ENCODE assay signal across 9 cellular contexts in genomic region chr1:40384413-40384762, GRCh38. TPM values are rescaled to one million over a fixed set of nuclear protein-coding genes. Genes with fewer than 3 reads are reported as not detected.
A peak's percentile ranks its signal among the peaks of the same experiment; 100 is the strongest.
DNase-seq lines count a peak whose midpoint lies in the region; ATAC-seq and TF ChIP-seq lines count a peak whose summit lies in the region.
"Had no signal": no experiment of that assay in that cellular context is flagged by ENCODE, and none has a peak within 500 bp of the region (broad histone marks: within the 10 kb centered on the region; RNA-seq: fewer than 3 reads in every experiment).

No MANE protein-coding gene starts in this region.

- H3K9me3 Mint-ChIP-seq in activated naive CD4-positive, alpha-beta T cell treated with anti-CD3 and anti-CD28 coated beads, Interleukin-2, amount 50 U/mL, for 24 hours = no peaks in the 10 kb centered on the region
- no peaks in the 10 kb centered on the region for H3K9me3 Mint-ChIP-seq in WTC11

- H3K27me3 Mint-ChIP-seq in activated naive CD4-positive, alpha-beta T cell treated with anti-CD3 and anti-CD28 coated beads, Interleukin-2, amount 50 U/mL, for 24 hours = no peaks in the 10 kb centered on the region
- H3K27me3 Mint-ChIP-seq in WTC11 (ENCODE audit: low read depth) = no peaks in the 10 kb centered on the region

- H3K36me3 Mint-ChIP-seq in activated naive CD4-positive, alpha-beta T cell treated with anti-CD3 and anti-CD28 coated beads, Interleukin-2, amount 50 U/mL, for 24 hours = peaks cover 17% of the 10 kb centered on the region
- no peaks in the 10 kb centered on the region for H3K36me3 Mint-ChIP-seq in WTC11

- H3K4me1 Mint-ChIP-seq in activated naive CD4-positive, alpha-beta T cell treated with anti-CD3 and anti-CD28 coated beads, Interleukin-2, amount 50 U/mL, for 24 hours = peaks cover 91% of the 10 kb centered on the region
- H3K4me1 Mint-ChIP-seq in WTC11 = 0 out of 2 replicates have a peak, but pooled peaks cover 4% of the 10 kb centered on the region

- H3K4me3 ChIP-seq in liver (ENCODE audit: low read depth in 1 of 3, low read length in 3 of 3) (no peak overlapping the region), tibial nerve (no peak overlapping the region)

- H3K27me3 ChIP-seq in liver (ENCODE audit: control insufficient read depth in 4 of 4, insufficient read depth in 4 of 4, low read length in 3 of 4) (no peaks in the 10 kb centered on the region), tibial nerve (no peaks in the 10 kb centered on the region)

- H3K27ac ChIP-seq in VCaP = peak overlapping the region; percentile 90
- H3K27ac ChIP-seq in liver (ENCODE audit: low read depth in 1 of 2, low read length in 2 of 2) = peak overlapping the region; percentile 59 to 71
- peak overlapping the region in 3 of 4 donors; percentile 84 to 92 (median 84) for H3K27ac ChIP-seq in tibial nerve

- TF ChIP-seq RAD21 in liver (IDR thresholded peaks at IDR 0.05) = no peak

- H3K9me3 ChIP-seq in liver (ENCODE audit: control insufficient read depth in 4 of 4, low read length in 3 of 4) (no peaks in the 10 kb centered on the region), tibial nerve (no peaks in the 10 kb centered on the region)

- TF ChIP-seq CTCF in VCaP (conservative IDR thresholded peaks at IDR 0.05) = no peak
- TF ChIP-seq CTCF in liver (IDR thresholded peaks at IDR 0.05; ENCODE audit: low read depth, low read length, missing input control) = no peak
- no peak for TF ChIP-seq CTCF in tibial nerve (IDR thresholded peaks at IDR 0.05)
- TF ChIP-seq CTCF in WTC11 (IDR thresholded peaks at IDR 0.05) = no peak

- H3K36me3 ChIP-seq in liver (ENCODE audit: control insufficient read depth in 4 of 4, insufficient read depth in 3 of 4, low read depth in 1 of 4, low read length in 3 of 4) (no peaks in the 10 kb centered on the region), tibial nerve (no peaks in the 10 kb centered on the region)

- H3K4me3 Mint-ChIP-seq in activated naive CD4-positive, alpha-beta T cell treated with anti-CD3 and anti-CD28 coated beads, Interleukin-2, amount 50 U/mL, for 24 hours = peak overlapping the region; percentile 91
- H3K4me3 Mint-ChIP-seq in WTC11 = no peak overlapping the region

- POLR2A ChIA-PET in WTC11 (lab: Charles Lee) = no interaction called here

- no peak for DNase-seq in activated naive CD4-positive, alpha-beta T cell treated with Interleukin-2 at 50 U/mL for 16 hours
- DNase-seq in tibial nerve (ENCODE audit: low spot score in 2 of 2) = no peak
- no peak for DNase-seq in WTC11 (ENCODE audit: low spot score)
- DNase-seq in NCI-H2196 treated with DMSO at 0.1 percent for 48 hours (lab: John Stamatoyannopoulos, UW; ENCODE audit: unreplicated experiment) = no peak
- DNase-seq: C1 segment of cervical spinal cord had no signal

- TF ChIP-seq EP300 in tibial nerve (IDR thresholded peaks at IDR 0.05) = no peak

- CTCF ChIA-PET in WTC11 (lab: Charles Lee) = interaction anchor here (1.6 to 3.7 kb wide), 5 partner anchors 10 to 148 kb away, joined by 3 to 14 read pairs (median 12); partner anchors contain the start of gene SMAP2

- no peak for TF ChIP-seq POLR2A in tibial nerve (IDR thresholded peaks at IDR 0.05)

- H3K4me1 ChIP-seq in liver (ENCODE audit: control insufficient read depth in 4 of 4, insufficient read depth in 4 of 4, low read length in 3 of 4) (peaks cover 26 to 79% (median 68%) of the 10 kb centered on the region in 4 donors), tibial nerve (peaks cover 0 to 63% (median 42%) of the 10 kb centered on the region in 4 donors)

- WGBS in liver = 3% methylated on average over 2 of the region's 2 CpGs
- 28 to 42% methylated on average over 2 of the region's 2 CpGs for WGBS in tibial nerve, 2 donors

- ATAC-seq in GM21825 (IDR thresholded peaks at IDR 0.05; ENCODE audit: unreplicated experiment) = no peak
- ATAC-seq in WTC11 = no peak

- H3K9ac ChIP-seq in liver (ENCODE audit: low read depth in 1 of 2, low read length in 2 of 2) = peak overlapping the region in 1 of 2 donors; percentile 90

- peak overlapping the region; percentile 99 for H3K27ac Mint-ChIP-seq in activated naive CD4-positive, alpha-beta T cell treated with anti-CD3 and anti-CD28 coated beads, Interleukin-2, amount 50 U/mL, for 24 hours
- no peak overlapping the region for H3K27ac Mint-ChIP-seq in WTC11

TF ChIP-seq in liver, 16 proteins besides CTCF, POLR2A, EP300 and RAD21 (continues in another document):
- no peak for TF ChIP-seq EGR1 (IDR thresholded peaks at IDR 0.05; ENCODE audit: low read depth in 2 of 2)
- no peak for TF ChIP-seq NR2F2 (IDR thresholded peaks at IDR 0.05)
- TF ChIP-seq ZBTB33 (IDR thresholded peaks at IDR 0.05) = no peak
- TF ChIP-seq GABPA (IDR thresholded peaks at IDR 0.05 in 1 of 2, conservative IDR thresholded peaks at IDR 0.05 in 1 of 2) = no peak
- no peak for TF ChIP-seq FOXA1 (IDR thresholded peaks at IDR 0.05)
- no peak for TF ChIP-seq MAX (IDR thresholded peaks at IDR 0.05)
- peak in 1 of 2 donors; percentile 14 for TF ChIP-seq JUND (IDR thresholded peaks at IDR 0.05)
- no peak for TF ChIP-seq YY1 (IDR thresholded peaks at IDR 0.05)
- TF ChIP-seq RXRA (IDR thresholded peaks at IDR 0.05) = peak in 1 of 2 donors; percentile 22
- no peak for TF ChIP-seq FOXA2 (IDR thresholded peaks at IDR 0.05)
- no peak for TF ChIP-seq ATF3 (IDR thresholded peaks at IDR 0.05)
- TF ChIP-seq HNF4G (IDR thresholded peaks at IDR 0.05) = no peak
- TF ChIP-seq SP1 (IDR thresholded peaks at IDR 0.05) = no peak
- peak; percentile 39 for TF ChIP-seq TAF1 (conservative IDR thresholded peaks at IDR 0.05)
- peak in 1 of 2 donors; percentile 39 for TF ChIP-seq HNF4A (conservative IDR thresholded peaks at IDR 0.05)

TF ChIP-seq in WTC11, 78 proteins besides CTCF, POLR2A, EP300 and RAD21:
- TF ChIP-seq MAX (CRISPR knock-in tag; IDR thresholded peaks at IDR 0.05) = no peak
- no peak for TF ChIP-seq EMX1 (CRISPR knock-in tag; IDR thresholded peaks at IDR 0.05)
- TF ChIP-seq RELA (CRISPR knock-in tag; IDR thresholded peaks at IDR 0.05; ENCODE audit: borderline replicate concordance) = no peak
- no peak for TF ChIP-seq USF1 (CRISPR knock-in tag; IDR thresholded peaks at IDR 0.05)
- TF ChIP-seq IRF2 (CRISPR knock-in tag; IDR thresholded peaks at IDR 0.05; ENCODE audit: borderline replicate concordance, low read depth) = no peak
- no peak for TF ChIP-seq ZSCAN18 (CRISPR knock-in tag; IDR thresholded peaks at IDR 0.05)
- no peak for TF ChIP-seq FOXK1 (CRISPR knock-in tag; IDR thresholded peaks at IDR 0.05)
- no peak for TF ChIP-seq MYBL2 (CRISPR knock-in tag; IDR thresholded peaks at IDR 0.05)
- TF ChIP-seq ZNF425 (CRISPR knock-in tag; conservative IDR thresholded peaks at IDR 0.05) = no peak
- TF ChIP-seq SP1 (CRISPR knock-in tag; conservative IDR thresholded peaks at IDR 0.05) = no peak

RNA-seq across cellular contexts. Expression of gene SMAP2, which starts 10.9 kb away (rescaled TPM):
- total RNA-seq in liver = 10 to 100 TPM; 20.0 to 36.8 TPM
- polyA plus RNA-seq in liver = 10 to 100 TPM; 25.5 to 34.1 TPM
- 10 to 100 TPM; 36.7 to 55.2 (median 45.1) TPM for total RNA-seq in tibial nerve
- 4.9 to 5.7 TPM (median 5.7 TPM) in 3 replicates for total RNA-seq in WTC11 (2021)
